8 cellular contexts compared by ENCODE assay signal in the genomic region with DNA sequence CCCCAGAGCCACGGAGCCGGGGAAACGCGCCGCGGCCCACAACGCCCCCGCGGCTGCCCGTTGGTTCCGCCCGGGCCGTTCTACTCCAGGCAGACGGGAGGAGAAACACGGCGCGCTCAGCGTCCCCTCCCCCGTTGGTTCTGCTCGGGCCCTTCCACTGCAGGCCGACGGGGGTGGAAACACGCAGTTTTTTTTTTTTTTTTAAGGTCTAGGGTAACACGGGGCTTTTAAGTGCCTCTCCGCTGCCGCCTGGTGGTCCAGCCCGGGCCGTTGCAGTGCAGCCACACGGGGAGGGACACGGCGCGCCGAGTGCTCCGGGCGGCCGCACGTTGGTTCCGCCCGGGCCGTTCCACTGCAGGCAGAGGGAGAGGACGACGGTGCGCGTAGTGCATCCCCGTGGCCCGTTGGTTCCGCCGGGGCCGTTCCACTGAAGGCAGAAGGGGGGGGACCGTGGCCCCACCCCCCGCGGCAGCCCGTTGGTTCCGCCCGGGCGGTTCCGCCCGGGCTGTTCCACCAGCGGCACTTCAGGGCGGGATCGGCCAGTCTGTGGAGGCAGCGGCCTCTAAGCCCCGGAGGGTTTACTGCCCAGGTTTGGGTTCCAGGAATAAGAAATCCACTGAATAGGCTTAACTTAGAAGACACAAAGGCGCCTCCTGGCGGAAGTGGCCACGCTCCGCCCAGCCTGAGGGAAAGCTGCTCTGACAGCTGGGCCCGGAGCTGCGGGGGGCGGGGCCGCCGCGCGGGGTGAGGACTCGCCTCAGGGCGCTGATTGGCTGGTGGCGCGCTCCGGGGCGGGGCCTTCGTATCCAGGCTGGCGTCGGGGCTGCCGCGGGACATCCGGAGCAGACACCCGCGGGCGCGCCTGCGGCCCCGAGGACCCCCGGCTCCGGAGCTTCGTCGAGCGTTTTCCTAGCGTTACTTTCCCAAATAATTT. TPM values are rescaled to one million over a fixed set of nuclear protein-coding genes. Genes with fewer than 3 reads are reported as not detected.
A peak's percentile ranks its signal among the peaks of the same experiment; 100 is the strongest.
DNase-seq lines count a peak whose midpoint lies in the region; ATAC-seq and TF ChIP-seq lines count a peak whose summit lies in the region.
"Not testable (repeated sequence)": the region's sequence is repeated elsewhere in the genome, so short reads cannot be mapped to it uniquely, and the experiment has no call there.

A gene (minus strand): TSS at position 82 of the 934 bp plus-strand sequence. CDS start 16,096 bp downstream, outside the sequence.

- ATAC-seq in GM19043 (IDR thresholded peaks at IDR 0.05; ENCODE audit: low read depth, unreplicated experiment): peak; percentile 76
- ATAC-seq in HG03342 (IDR thresholded peaks at IDR 0.05; ENCODE audit: unreplicated experiment): peak; percentile 74
- ATAC-seq in activated CD4-positive, CD25-positive, alpha-beta regulatory T cell treated with anti-CD3 and anti-CD28 coated beads, Interleukin-2, amount 50 U/mL, for 24 hours: peak; percentile 83 to 84

- DNase-seq in AG09319 (ENCODE audit: extremely low read depth, low read depth) (peak; percentile 71), NCI-H446 treated with DMSO at 0.1 percent for 48 hours (lab: John Stamatoyannopoulos, UW) (peak; percentile 78), kidney epithelial cell (ENCODE audit: low read depth) (peak; percentile 47)
- DNase-seq in central memory CD4-positive, alpha-beta T cell: peak; percentile 97
- peak; percentile 69 to 90 for DNase-seq in stimulated activated CD4-positive, alpha-beta T cell treated with anti-CD3 and anti-CD28 coated beads, Interleukin-15, amount 100 ng/mL, for 1 hour (ENCODE audit: low read depth in 1 of 2, low spot score in 1 of 2)

- peak within 1 kb of the TSS; percentile 47 for H3K4me3 ChIP-seq in kidney epithelial cell (ENCODE audit: low read depth, low read length)

- H3K27me3 ChIP-seq in kidney epithelial cell (ENCODE audit: control insufficient read depth, insufficient read depth, low read length): not testable (repeated sequence)

- TF ChIP-seq CTCF in AG09319 (IDR thresholded peaks at IDR 0.05; ENCODE audit: low read depth, low read length): not testable (repeated sequence)
- TF ChIP-seq CTCF in kidney epithelial cell (IDR thresholded peaks at IDR 0.05; ENCODE audit: insufficient read depth, low read length, poor library complexity, severe bottlenecking): peak; percentile 19

- H3K36me3 ChIP-seq in kidney epithelial cell (ENCODE audit: control insufficient read depth, insufficient read depth, low read length): not testable (repeated sequence)

RNA-seq across cellular contexts. Expression of the gene that starts here (rescaled TPM):
- total RNA-seq in kidney epithelial cell: 28.0 and 33.4 TPM in 2 replicates

Comparison
In these comparisons a context has a peak if more than half of its experiments do, and no peak if none do; other contexts are left out.
1. Peak in every context shown above with its lines: DNase-seq, ATAC-seq and H3K4me3 ChIP-seq.
2. DNase-seq: peak in every context shown above with its lines; median percentile 97 in central memory CD4-positive, alpha-beta T cell; 80 in stimulated activated CD4-positive, alpha-beta T cell treated with anti-CD3 and anti-CD28 coated beads, Interleukin-15, amount 100 ng/mL, for 1 hour; 78 in NCI-H446 treated with DMSO at 0.1 percent for 48 hours; 71 in AG09319; 47 in kidney epithelial cell.